In the genomic region with DNA sequence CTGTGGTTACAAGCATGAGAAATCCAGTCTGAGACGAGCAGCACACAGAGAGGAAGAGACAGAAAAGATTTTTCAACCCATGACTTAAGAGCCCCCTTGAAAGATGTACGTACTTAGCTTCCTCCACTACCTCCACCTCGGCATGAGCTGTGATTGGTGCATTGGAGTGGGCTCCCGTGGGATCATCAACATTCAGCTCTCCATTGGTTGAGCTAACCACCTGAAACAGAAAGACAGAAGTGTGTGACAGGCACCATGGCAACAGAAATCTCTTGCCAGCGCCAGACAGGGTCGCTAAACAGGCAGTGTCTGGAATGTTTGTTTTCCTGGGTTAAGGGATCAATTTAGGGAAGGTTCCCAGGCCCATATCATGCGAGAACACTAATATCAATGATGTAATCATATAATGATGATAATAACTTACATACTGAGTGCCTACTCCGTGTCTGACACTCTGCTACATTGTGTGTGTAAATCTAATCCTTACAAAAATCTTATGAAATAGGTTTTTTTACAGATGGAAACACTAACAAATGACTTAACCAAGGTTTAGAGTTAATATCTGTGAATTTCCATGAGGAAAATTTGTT, we compare ENCODE assay signal across 10 cellular contexts. TPM values are rescaled to one million over a fixed set of nuclear protein-coding genes. Genes with fewer than 3 reads are reported as not detected.
DNase-seq lines count a peak whose midpoint lies in the region; ATAC-seq and TF ChIP-seq lines count a peak whose summit lies in the region.
"Had no signal": no experiment of that assay in that cellular context is flagged by ENCODE, and none has a peak within 500 bp of the region (broad histone marks: within the 10 kb centered on the region; RNA-seq: fewer than 3 reads in every experiment).

No MANE protein-coding gene starts in this region.

- intact Hi-C loops in esophagus muscularis mucosa (cut with DNase I): no loop called here

- H3K4me1 Mint-ChIP-seq in nephron progenitor cell: peaks cover 49% of the 10 kb centered on the region

- H3K4me1 ChIP-seq in OCI-LY1 (ENCODE audit: insufficient read depth, low read length, severe bottlenecking) (peaks cover 14% of the 10 kb centered on the region), esophagus muscularis mucosa (no peaks in the 10 kb centered on the region)

- no peak for TF ChIP-seq EP300 in esophagus muscularis mucosa (IDR thresholded peaks at IDR 0.05)

- H2AFZ ChIP-seq in OCI-LY1 (ENCODE audit: low read length): no peak overlapping the region

- H4K20me1 ChIP-seq in OCI-LY1 (ENCODE audit: insufficient read depth, low read length): no peaks in the 10 kb centered on the region

- H3K27me3 ChIP-seq in OCI-LY1 (ENCODE audit: insufficient read depth, low read length) (no peaks in the 10 kb centered on the region), esophagus muscularis mucosa (no peaks in the 10 kb centered on the region)

- 76% methylated on average over 8 of the region's 8 CpGs for WGBS in esophagus muscularis mucosa

- H3K27ac ChIP-seq in OCI-LY1 (ENCODE audit: low read depth, low read length, poor library complexity, severe bottlenecking): peak overlapping the region; percentile 30
- H3K27ac ChIP-seq in esophagus muscularis mucosa (replicated peaks in 1 of 4): no peak overlapping the region

- peak overlapping the region; percentile 95 for H3K27ac Mint-ChIP-seq in nephron progenitor cell

- in situ Hi-C loops in ACHN (cut with HindIII; ENCODE audit: low pct_ligation_motif_present, low pct_unique_long_range_greater_than_20kb, low sequenced_read_pairs): no loop called here

- no peaks in the 10 kb centered on the region for H3K9me2 ChIP-seq in OCI-LY1 (ENCODE audit: low read depth, low read length)

- no peaks in the 10 kb centered on the region for H3K9me3 Mint-ChIP-seq in nephron progenitor cell
- H3K9me3 Mint-ChIP-seq: naive thymus-derived CD8-positive, alpha-beta T cell had no signal

- H3K79me2 ChIP-seq in OCI-LY1 (ENCODE audit: insufficient read depth, low read length): no peaks in the 10 kb centered on the region

- H3K4me3 ChIP-seq in OCI-LY1 (ENCODE audit: low read depth, low read length, poor library complexity, severe bottlenecking): no peak overlapping the region
- no peak overlapping the region for H3K4me3 ChIP-seq in esophagus muscularis mucosa

- no peak overlapping the region for H3K4me3 Mint-ChIP-seq in nephron progenitor cell
- H3K4me3 Mint-ChIP-seq: naive thymus-derived CD8-positive, alpha-beta T cell had no signal

- peak; percentile 37 for DNase-seq in nephron progenitor cell
- no peak for DNase-seq in esophagus muscularis mucosa (ENCODE audit: extremely low spot score)
- no peak for DNase-seq in ACHN
- no peak for DNase-seq in foreskin melanocyte
- DNase-seq: activated CD4-positive, alpha-beta T cell treated with anti-CD3 and anti-CD28 coated beads, Interleukin-2, amount 50 U/mL, for 48 hours; naive thymus-derived CD8-positive, alpha-beta T cell had no signal

- H3K36me3 ChIP-seq in OCI-LY1 (ENCODE audit: insufficient read depth, low read length) (peaks cover 20% of the 10 kb centered on the region; the same call in 1 of the 2 replicates), esophagus muscularis mucosa (peaks cover 4 to 70% (median 45%) of the 10 kb centered on the region in 4 donors)

- H3K9me3 ChIP-seq in OCI-LY1 (ENCODE audit: low read length) (no peaks in the 10 kb centered on the region), esophagus muscularis mucosa (no peaks in the 10 kb centered on the region)

- H3K27me3 Mint-ChIP-seq in nephron progenitor cell (ENCODE audit: low read depth, poor library complexity): no peaks in the 10 kb centered on the region
- H3K27me3 Mint-ChIP-seq: naive thymus-derived CD8-positive, alpha-beta T cell had no signal

- no peak for TF ChIP-seq POLR2A in esophagus muscularis mucosa (IDR thresholded peaks at IDR 0.05; ENCODE audit: low read depth)

- H3K9ac ChIP-seq in OCI-LY1 (ENCODE audit: low read length): peak overlapping the region; percentile 9; the same call in 1 of the 2 replicates

- peaks cover 27% of the 10 kb centered on the region for H3K36me3 Mint-ChIP-seq in nephron progenitor cell (ENCODE audit: low read depth)

- TF ChIP-seq CTCF in OCI-LY1 (IDR thresholded peaks at IDR 0.05; ENCODE audit: low read length) (no peak), nephron progenitor cell (IDR thresholded peaks at IDR 0.05) (no peak), esophagus muscularis mucosa (IDR thresholded peaks at IDR 0.05) (no peak)

- peak overlapping the region; percentile 32; the same call in 1 of the 2 replicates for H3K4me2 ChIP-seq in OCI-LY1 (ENCODE audit: low read length)

- ATAC-seq in GM18861 (IDR thresholded peaks at IDR 0.05; ENCODE audit: unreplicated experiment): peak; percentile 62
- peak; percentile 80 for ATAC-seq in HG02840 (IDR thresholded peaks at IDR 0.05; ENCODE audit: low FRiP score, unreplicated experiment)
- ATAC-seq in HG03159 (IDR thresholded peaks at IDR 0.05; ENCODE audit: unreplicated experiment): no peak

- H3F3A ChIP-seq in OCI-LY1 (ENCODE audit: insufficient read depth, low read length): no peaks in the 10 kb centered on the region

RNA-seq across cellular contexts. Expression of gene PPIB, which starts 17.5 kb away (rescaled TPM):
- total RNA-seq in esophagus muscularis mucosa: 100 to 1,000 TPM; 110 to 227 (median 214) TPM

RNA-seq across cellular contexts. Expression of gene SNX22, which starts 28.8 kb away (rescaled TPM):
- under 1 TPM in 3 of 4 donors, not detected in 1; 0.19 to 0.42 (median 0.33) TPM for total RNA-seq in esophagus muscularis mucosa
